ENCODE assay signal across 1 cellular context in the genomic region with DNA sequence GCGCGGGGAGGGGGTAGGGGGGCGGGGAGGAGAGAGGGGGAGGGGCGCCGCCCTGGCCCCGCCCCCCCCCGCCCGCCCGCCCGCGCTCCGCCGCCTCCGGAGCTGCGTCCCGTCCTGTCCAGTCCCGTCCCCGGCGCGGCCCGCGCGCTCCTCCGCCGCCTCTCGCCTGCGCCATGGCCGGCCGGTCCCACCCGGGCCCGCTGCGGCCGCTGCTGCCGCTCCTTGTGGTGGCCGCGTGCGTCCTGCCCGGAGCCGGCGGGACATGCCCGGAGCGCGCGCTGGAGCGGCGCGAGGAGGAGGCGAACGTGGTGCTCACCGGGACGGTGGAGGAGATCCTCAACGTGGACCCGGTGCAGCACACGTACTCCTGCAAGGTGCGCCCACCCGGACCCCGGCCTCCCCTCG.
TF ChIP-seq lines count a peak whose summit lies in the region.

A gene (plus strand): TSS at position 121 of the 405 bp plus-strand sequence. CDS start 53 bp downstream, at position 174.

TF ChIP-seq in K562, 482 proteins besides CTCF, POLR2A, EP300 and RAD21 (continued from another document and continues in another):
- TF ChIP-seq, protein P1, sequence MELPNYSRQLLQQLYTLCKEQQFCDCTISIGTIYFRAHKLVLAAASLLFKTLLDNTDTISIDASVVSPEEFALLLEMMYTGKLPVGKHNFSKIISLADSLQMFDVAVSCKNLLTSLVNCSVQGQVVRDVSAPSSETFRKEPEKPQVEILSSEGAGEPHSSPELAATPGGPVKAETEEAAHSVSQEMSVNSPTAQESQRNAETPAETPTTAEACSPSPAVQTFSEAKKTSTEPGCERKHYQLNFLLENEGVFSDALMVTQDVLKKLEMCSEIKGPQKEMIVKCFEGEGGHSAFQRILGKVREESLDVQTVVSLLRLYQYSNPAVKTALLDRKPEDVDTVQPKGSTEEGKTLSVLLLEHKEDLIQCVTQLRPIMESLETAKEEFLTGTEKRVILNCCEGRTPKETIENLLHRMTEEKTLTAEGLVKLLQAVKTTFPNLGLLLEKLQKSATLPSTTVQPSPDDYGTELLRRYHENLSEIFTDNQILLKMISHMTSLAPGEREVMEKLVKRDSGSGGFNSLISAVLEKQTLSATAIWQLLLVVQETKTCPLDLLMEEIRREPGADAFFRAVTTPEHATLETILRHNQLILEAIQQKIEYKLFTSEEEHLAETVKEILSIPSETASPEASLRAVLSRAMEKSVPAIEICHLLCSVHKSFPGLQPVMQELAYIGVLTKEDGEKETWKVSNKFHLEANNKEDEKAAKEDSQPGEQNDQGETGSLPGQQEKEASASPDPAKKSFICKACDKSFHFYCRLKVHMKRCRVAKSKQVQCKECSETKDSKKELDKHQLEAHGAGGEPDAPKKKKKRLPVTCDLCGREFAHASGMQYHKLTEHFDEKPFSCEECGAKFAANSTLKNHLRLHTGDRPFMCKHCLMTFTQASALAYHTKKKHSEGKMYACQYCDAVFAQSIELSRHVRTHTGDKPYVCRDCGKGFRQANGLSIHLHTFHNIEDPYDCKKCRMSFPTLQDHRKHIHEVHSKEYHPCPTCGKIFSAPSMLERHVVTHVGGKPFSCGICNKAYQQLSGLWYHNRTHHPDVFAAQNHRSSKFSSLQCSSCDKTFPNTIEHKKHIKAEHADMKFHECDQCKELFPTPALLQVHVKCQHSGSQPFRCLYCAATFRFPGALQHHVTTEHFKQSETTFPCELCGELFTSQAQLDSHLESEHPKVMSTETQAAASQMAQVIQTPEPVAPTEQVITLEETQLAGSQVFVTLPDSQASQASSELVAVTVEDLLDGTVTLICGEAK (IDR thresholded peaks at IDR 0.05) = no peak
- TF ChIP-seq, protein P1 (CRISPR knock-in tag; IDR thresholded peaks at IDR 0.05) = no peak
- TF ChIP-seq ATF7 (IDR thresholded peaks at IDR 0.05) (0 out of 2 replicates have a peak, but pooled peaks have one; percentile 13), NCOA4 (IDR thresholded peaks at IDR 0.05; ENCODE audit: partially characterized antibody) (no peak), YY1 (IDR thresholded peaks at IDR 0.05; ENCODE audit: borderline replicate concordance in 1 of 3, control insufficient read depth in 1 of 3, extremely low read depth in 1 of 3, insufficient read depth in 3 of 3, insufficient read length in 1 of 3, insufficient replicate concordance in 2 of 3, low read depth in 1 of 3, low read length in 2 of 3) (peak in 2 of 3 experiments; percentile 41 to 50), WHSC1 (IDR thresholded peaks at IDR 0.05; ENCODE audit: low read length) (no peak), CBX3 (IDR thresholded peaks at IDR 0.05; ENCODE audit: borderline replicate concordance in 1 of 2, low read length in 2 of 2) (no peak), GATAD2B (IDR thresholded peaks at IDR 0.05; ENCODE audit: borderline replicate concordance) (peak; percentile 67), JUN (IDR thresholded peaks at IDR 0.05; ENCODE audit: borderline replicate concordance, low read depth, low read length) (no peak), JUN (CRISPR knock-in tag; IDR thresholded peaks at IDR 0.05; ENCODE audit: borderline replicate concordance) (no peak), NCOA2 (IDR thresholded peaks at IDR 0.05; ENCODE audit: partially characterized antibody in 2 of 2) (no peak), EP400 (IDR thresholded peaks at IDR 0.05) (no peak)
- TF ChIP-seq, protein P2, sequence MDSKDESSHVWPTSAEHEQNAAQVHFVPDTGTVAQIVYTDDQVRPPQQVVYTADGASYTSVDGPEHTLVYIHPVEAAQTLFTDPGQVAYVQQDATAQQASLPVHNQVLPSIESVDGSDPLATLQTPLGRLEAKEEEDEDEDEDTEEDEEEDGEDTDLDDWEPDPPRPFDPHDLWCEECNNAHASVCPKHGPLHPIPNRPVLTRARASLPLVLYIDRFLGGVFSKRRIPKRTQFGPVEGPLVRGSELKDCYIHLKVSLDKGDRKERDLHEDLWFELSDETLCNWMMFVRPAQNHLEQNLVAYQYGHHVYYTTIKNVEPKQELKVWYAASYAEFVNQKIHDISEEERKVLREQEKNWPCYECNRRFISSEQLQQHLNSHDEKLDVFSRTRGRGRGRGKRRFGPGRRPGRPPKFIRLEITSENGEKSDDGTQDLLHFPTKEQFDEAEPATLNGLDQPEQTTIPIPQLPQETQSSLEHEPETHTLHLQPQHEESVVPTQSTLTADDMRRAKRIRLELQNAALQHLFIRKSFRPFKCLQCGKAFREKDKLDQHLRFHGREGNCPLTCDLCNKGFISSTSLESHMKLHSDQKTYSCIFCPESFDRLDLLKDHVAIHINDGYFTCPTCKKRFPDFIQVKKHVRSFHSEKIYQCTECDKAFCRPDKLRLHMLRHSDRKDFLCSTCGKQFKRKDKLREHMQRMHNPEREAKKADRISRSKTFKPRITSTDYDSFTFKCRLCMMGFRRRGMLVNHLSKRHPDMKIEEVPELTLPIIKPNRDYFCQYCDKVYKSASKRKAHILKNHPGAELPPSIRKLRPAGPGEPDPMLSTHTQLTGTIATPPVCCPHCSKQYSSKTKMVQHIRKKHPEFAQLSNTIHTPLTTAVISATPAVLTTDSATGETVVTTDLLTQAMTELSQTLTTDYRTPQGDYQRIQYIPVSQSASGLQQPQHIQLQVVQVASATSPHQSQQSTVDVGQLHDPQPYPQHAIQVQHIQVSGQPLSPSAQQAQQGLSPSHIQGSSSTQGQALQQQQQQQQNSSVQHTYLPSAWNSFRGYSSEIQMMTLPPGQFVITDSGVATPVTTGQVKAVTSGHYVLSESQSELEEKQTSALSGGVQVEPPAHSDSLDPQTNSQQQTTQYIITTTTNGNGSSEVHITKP (IDR thresholded peaks at IDR 0.05; ENCODE audit: partially characterized antibody) = no peak
- TF ChIP-seq, protein P3, sequence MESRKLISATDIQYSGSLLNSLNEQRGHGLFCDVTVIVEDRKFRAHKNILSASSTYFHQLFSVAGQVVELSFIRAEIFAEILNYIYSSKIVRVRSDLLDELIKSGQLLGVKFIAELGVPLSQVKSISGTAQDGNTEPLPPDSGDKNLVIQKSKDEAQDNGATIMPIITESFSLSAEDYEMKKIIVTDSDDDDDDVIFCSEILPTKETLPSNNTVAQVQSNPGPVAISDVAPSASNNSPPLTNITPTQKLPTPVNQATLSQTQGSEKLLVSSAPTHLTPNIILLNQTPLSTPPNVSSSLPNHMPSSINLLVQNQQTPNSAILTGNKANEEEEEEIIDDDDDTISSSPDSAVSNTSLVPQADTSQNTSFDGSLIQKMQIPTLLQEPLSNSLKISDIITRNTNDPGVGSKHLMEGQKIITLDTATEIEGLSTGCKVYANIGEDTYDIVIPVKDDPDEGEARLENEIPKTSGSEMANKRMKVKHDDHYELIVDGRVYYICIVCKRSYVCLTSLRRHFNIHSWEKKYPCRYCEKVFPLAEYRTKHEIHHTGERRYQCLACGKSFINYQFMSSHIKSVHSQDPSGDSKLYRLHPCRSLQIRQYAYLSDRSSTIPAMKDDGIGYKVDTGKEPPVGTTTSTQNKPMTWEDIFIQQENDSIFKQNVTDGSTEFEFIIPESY (CRISPR knock-in tag; IDR thresholded peaks at IDR 0.05) = no peak
- TF ChIP-seq, protein P4, sequence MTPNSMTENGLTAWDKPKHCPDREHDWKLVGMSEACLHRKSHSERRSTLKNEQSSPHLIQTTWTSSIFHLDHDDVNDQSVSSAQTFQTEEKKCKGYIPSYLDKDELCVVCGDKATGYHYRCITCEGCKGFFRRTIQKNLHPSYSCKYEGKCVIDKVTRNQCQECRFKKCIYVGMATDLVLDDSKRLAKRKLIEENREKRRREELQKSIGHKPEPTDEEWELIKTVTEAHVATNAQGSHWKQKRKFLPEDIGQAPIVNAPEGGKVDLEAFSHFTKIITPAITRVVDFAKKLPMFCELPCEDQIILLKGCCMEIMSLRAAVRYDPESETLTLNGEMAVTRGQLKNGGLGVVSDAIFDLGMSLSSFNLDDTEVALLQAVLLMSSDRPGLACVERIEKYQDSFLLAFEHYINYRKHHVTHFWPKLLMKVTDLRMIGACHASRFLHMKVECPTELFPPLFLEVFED (CRISPR knock-in tag; conservative IDR thresholded peaks at IDR 0.05) = no peak
- TF ChIP-seq, protein P5, sequence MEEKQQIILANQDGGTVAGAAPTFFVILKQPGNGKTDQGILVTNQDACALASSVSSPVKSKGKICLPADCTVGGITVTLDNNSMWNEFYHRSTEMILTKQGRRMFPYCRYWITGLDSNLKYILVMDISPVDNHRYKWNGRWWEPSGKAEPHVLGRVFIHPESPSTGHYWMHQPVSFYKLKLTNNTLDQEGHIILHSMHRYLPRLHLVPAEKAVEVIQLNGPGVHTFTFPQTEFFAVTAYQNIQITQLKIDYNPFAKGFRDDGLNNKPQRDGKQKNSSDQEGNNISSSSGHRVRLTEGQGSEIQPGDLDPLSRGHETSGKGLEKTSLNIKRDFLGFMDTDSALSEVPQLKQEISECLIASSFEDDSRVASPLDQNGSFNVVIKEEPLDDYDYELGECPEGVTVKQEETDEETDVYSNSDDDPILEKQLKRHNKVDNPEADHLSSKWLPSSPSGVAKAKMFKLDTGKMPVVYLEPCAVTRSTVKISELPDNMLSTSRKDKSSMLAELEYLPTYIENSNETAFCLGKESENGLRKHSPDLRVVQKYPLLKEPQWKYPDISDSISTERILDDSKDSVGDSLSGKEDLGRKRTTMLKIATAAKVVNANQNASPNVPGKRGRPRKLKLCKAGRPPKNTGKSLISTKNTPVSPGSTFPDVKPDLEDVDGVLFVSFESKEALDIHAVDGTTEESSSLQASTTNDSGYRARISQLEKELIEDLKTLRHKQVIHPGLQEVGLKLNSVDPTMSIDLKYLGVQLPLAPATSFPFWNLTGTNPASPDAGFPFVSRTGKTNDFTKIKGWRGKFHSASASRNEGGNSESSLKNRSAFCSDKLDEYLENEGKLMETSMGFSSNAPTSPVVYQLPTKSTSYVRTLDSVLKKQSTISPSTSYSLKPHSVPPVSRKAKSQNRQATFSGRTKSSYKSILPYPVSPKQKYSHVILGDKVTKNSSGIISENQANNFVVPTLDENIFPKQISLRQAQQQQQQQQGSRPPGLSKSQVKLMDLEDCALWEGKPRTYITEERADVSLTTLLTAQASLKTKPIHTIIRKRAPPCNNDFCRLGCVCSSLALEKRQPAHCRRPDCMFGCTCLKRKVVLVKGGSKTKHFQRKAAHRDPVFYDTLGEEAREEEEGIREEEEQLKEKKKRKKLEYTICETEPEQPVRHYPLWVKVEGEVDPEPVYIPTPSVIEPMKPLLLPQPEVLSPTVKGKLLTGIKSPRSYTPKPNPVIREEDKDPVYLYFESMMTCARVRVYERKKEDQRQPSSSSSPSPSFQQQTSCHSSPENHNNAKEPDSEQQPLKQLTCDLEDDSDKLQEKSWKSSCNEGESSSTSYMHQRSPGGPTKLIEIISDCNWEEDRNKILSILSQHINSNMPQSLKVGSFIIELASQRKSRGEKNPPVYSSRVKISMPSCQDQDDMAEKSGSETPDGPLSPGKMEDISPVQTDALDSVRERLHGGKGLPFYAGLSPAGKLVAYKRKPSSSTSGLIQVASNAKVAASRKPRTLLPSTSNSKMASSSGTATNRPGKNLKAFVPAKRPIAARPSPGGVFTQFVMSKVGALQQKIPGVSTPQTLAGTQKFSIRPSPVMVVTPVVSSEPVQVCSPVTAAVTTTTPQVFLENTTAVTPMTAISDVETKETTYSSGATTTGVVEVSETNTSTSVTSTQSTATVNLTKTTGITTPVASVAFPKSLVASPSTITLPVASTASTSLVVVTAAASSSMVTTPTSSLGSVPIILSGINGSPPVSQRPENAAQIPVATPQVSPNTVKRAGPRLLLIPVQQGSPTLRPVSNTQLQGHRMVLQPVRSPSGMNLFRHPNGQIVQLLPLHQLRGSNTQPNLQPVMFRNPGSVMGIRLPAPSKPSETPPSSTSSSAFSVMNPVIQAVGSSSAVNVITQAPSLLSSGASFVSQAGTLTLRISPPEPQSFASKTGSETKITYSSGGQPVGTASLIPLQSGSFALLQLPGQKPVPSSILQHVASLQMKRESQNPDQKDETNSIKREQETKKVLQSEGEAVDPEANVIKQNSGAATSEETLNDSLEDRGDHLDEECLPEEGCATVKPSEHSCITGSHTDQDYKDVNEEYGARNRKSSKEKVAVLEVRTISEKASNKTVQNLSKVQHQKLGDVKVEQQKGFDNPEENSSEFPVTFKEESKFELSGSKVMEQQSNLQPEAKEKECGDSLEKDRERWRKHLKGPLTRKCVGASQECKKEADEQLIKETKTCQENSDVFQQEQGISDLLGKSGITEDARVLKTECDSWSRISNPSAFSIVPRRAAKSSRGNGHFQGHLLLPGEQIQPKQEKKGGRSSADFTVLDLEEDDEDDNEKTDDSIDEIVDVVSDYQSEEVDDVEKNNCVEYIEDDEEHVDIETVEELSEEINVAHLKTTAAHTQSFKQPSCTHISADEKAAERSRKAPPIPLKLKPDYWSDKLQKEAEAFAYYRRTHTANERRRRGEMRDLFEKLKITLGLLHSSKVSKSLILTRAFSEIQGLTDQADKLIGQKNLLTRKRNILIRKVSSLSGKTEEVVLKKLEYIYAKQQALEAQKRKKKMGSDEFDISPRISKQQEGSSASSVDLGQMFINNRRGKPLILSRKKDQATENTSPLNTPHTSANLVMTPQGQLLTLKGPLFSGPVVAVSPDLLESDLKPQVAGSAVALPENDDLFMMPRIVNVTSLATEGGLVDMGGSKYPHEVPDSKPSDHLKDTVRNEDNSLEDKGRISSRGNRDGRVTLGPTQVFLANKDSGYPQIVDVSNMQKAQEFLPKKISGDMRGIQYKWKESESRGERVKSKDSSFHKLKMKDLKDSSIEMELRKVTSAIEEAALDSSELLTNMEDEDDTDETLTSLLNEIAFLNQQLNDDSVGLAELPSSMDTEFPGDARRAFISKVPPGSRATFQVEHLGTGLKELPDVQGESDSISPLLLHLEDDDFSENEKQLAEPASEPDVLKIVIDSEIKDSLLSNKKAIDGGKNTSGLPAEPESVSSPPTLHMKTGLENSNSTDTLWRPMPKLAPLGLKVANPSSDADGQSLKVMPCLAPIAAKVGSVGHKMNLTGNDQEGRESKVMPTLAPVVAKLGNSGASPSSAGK (IDR thresholded peaks at IDR 0.05) = no peak
